Comparison of ENCODE assay signal across 28 cellular contexts in genomic region chr17:10779607-10780006, GRCh38. TPM values are rescaled to one million over a fixed set of nuclear protein-coding genes. Genes with fewer than 3 reads are reported as not detected.
"Had no signal": no experiment of that assay in that cellular context is flagged by ENCODE, and none has a peak within 500 bp of the region (broad histone marks: within the 10 kb centered on the region; RNA-seq: fewer than 3 reads in every experiment).

No MANE protein-coding gene starts in this region.

- H3K27me3 Mint-ChIP-seq: stimulated activated memory B cell treated with anti-CD40 and anti-IgM and Interleukin-4, amounts not matched to agents 10 μg/mL and 1 μg/mL and 100 μg/mL, for 72 hours had no signal

- H3K27me3 ChIP-seq: dorsolateral prefrontal cortex, gastroesophageal sphincter, heart left ventricle, hepatocyte, left lung, sigmoid colon, spleen, tibial nerve had no signal

- H3K27ac Mint-ChIP-seq: mesothelial cell of epicardium; naive thymus-derived CD4-positive, alpha-beta T cell; nephron; stimulated activated memory B cell treated with anti-CD40 and anti-IgM and Interleukin-4, amounts not matched to agents 10 μg/mL and 1 μg/mL and 100 μg/mL, for 72 hours had no signal

- FAIRE-seq: kidney had no signal

- H3K4me1 ChIP-seq: gastroesophageal sphincter, heart left ventricle, left lung, psoas muscle, sigmoid colon, spleen, tibial nerve had no signal

- H3K4me1 Mint-ChIP-seq: mesothelial cell of epicardium; naive thymus-derived CD4-positive, alpha-beta T cell; stimulated activated memory B cell treated with anti-CD40 and anti-IgM and Interleukin-4, amounts not matched to agents 10 μg/mL and 1 μg/mL and 100 μg/mL, for 72 hours had no signal

- H3K4me3 Mint-ChIP-seq: mesothelial cell of epicardium; naive thymus-derived CD4-positive, alpha-beta T cell; nephron; stimulated activated memory B cell treated with anti-CD40 and anti-IgM and Interleukin-4, amounts not matched to agents 10 μg/mL and 1 μg/mL and 100 μg/mL, for 72 hours had no signal

- ATAC-seq: gastroesophageal sphincter; heart left ventricle; left lung; naive thymus-derived CD4-positive, alpha-beta T cell; psoas muscle; right cardiac atrium; stimulated activated memory B cell treated with anti-CD40 and anti-IgM and Interleukin-4, amounts not matched to agents 10 μg/mL and 1 μg/mL and 100 μg/mL, for 72 hours; stimulated activated naive CD8-positive, alpha-beta T cell treated with anti-CD3 and anti-CD28 coated beads, Interleukin-15, Interleukin-2, amounts not matched to agents 100 U/mL and 50 U/mL, for 24 hours had no signal

- H3K36me3 ChIP-seq: heart left ventricle, left lung, sigmoid colon, spleen, thoracic aorta, tibial nerve had no signal

- H3K27ac ChIP-seq: dorsolateral prefrontal cortex, gastroesophageal sphincter, heart left ventricle, hepatocyte, left lung, psoas muscle, sigmoid colon, spleen, thoracic aorta, tibial nerve had no signal

- H3K36me3 Mint-ChIP-seq: mesothelial cell of epicardium; stimulated activated memory B cell treated with anti-CD40 and anti-IgM and Interleukin-4, amounts not matched to agents 10 μg/mL and 1 μg/mL and 100 μg/mL, for 72 hours had no signal

- H3K4me3 ChIP-seq: dorsolateral prefrontal cortex, gastroesophageal sphincter, heart left ventricle, hepatocyte, left lung, psoas muscle, sigmoid colon, spleen, thoracic aorta, tibial nerve had no signal

- DNase-seq: cerebellar nuclear complex; dorsolateral prefrontal cortex; effector CD4-positive, alpha-beta T cell; foreskin fibroblast; heart left ventricle; kidney; left lung; mesenchymal stem cell; naive thymus-derived CD4-positive, alpha-beta T cell; nucleus accumbens; psoas muscle; right cardiac atrium; sigmoid colon; spleen; stimulated activated CD4-positive, alpha-beta T cell treated with anti-CD3 and anti-CD28 coated beads, Interleukin-4, amount 100 ng/mL, for 4 hours; stimulated activated naive CD8-positive, alpha-beta T cell treated with anti-CD3 and anti-CD28 coated beads, Interleukin-15, Interleukin-2, amounts not matched to agents 100 U/mL and 50 U/mL, for 24 hours had no signal

RNA-seq across cellular contexts. Expression of gene TMEM238L, which starts 24.3 kb away (rescaled TPM):
- total RNA-seq: gastroesophageal sphincter; heart left ventricle; left lung; lung microvascular endothelial cell; mesothelial cell of epicardium; naive thymus-derived CD4-positive, alpha-beta T cell; osteocyte; psoas muscle; renal cortical epithelial cell; right cardiac atrium; sigmoid colon; skeletal muscle tissue; spleen; thoracic aorta; tibial nerve had no signal

RNA-seq across cellular contexts. Expression of gene PIRT, which starts 58.3 kb away (rescaled TPM):
- total RNA-seq: heart left ventricle; hepatocyte; kidney; left lung; lung microvascular endothelial cell; mesothelial cell of epicardium; naive thymus-derived CD4-positive, alpha-beta T cell; osteocyte; psoas muscle; renal cortical epithelial cell; skeletal muscle tissue; spleen; thoracic aorta; tibial nerve; ureter had no signal
